29 cellular contexts compared by ENCODE assay signal in genomic region chr6:120031837-120032236, GRCh38.
DNase-seq lines count a peak whose midpoint lies in the region; ATAC-seq, FAIRE-seq and TF ChIP-seq lines count a peak whose summit lies in the region.
"Had no signal": no experiment of that assay in that cellular context is flagged by ENCODE, and none has a peak within 500 bp of the region (broad histone marks: within the 10 kb centered on the region; RNA-seq: fewer than 3 reads in every experiment).

No MANE protein-coding gene starts in this region.

- no peak overlapping the region for H2AFZ ChIP-seq in HepG2 (ENCODE audit: low read length)

- ATAC-seq in HepG2 = peak; percentile 94
- ATAC-seq in right lobe of liver = no peak
- ATAC-seq: A549; CD8-positive, alpha-beta T cell had no signal

- H3K4me3 ChIP-seq in HepG2 (replicated peaks in 1 of 3; ENCODE audit: insufficient read depth in 1 of 3, low read depth in 2 of 3, low read length in 3 of 3) (no peak overlapping the region), right lobe of liver (no peak overlapping the region)
- H3K4me3 ChIP-seq: A549; BLaER1; BLaER1 treated with 17β-estradiol and CSF1 and Interleukin-3, amounts not matched to agents 10 nM and 100 nM had no signal

- no peak overlapping the region for H3K9ac ChIP-seq in HepG2 (ENCODE audit: insufficient read depth, low read depth, low read length)
- H3K9ac ChIP-seq: BLaER1; BLaER1 treated with 17β-estradiol and CSF1 and Interleukin-3, amounts not matched to agents 10 nM and 100 nM had no signal

- H3K79me2 ChIP-seq in HepG2 (ENCODE audit: insufficient read depth, low read length) = no peaks in the 10 kb centered on the region

- intact Hi-C loops in HepG2 (cut with micrococcal nuclease; ENCODE audit: unreplicated experiment) = no loop called here
- intact Hi-C loops in right lobe of liver (cut with DNase I) = no loop called here

- H4K20me1 ChIP-seq in HepG2 (ENCODE audit: insufficient read depth, low read length) = no peaks in the 10 kb centered on the region
- H4K20me1 ChIP-seq: BLaER1; BLaER1 treated with 17β-estradiol and CSF1 and Interleukin-3, amounts not matched to agents 10 nM and 100 nM had no signal

- no peaks in the 10 kb centered on the region for H3K9me3 ChIP-seq in HepG2 (ENCODE audit: low read length)
- no peaks in the 10 kb centered on the region for H3K9me3 ChIP-seq in right lobe of liver
- H3K9me3 ChIP-seq: A549; BE2C; BLaER1; BLaER1 treated with 17β-estradiol and CSF1 and Interleukin-3, amounts not matched to agents 10 nM and 100 nM; Caco-2 had no signal

- POLR2A ChIA-PET in HepG2 (lab: Yijun Ruan, JAX) = interaction anchor here (1.8 kb wide), 1 partner anchor 27 kb away, joined by 4 read pairs; no protein-coding TSS in a partner anchor

- DNase-seq in HepG2 (ENCODE audit: low spot score) = peak; percentile 37
- DNase-seq in right lobe of liver = no peak
- DNase-seq: 8988T; ACHN; AML-193; BE2C; C1 segment of cervical spinal cord; Caco-2; Calu3; CD4-positive, alpha-beta memory T cell; CD4-positive, alpha-beta T cell; CD4-positive, CD25-positive, alpha-beta regulatory T cell; CD8-positive, alpha-beta memory T cell; CD8-positive, alpha-beta T cell; COR-L47; DMS 273 treated with DMSO at 0.1 percent for 48 hours; DMS153; DMS53; DMS79; DMS79 treated with DMSO at 0.1 percent for 48 hours; DND-41; EL had no signal

- H3K36me3 ChIP-seq in HepG2 (replicated peaks in 1 of 2; ENCODE audit: control insufficient read depth in 1 of 2, insufficient read depth in 2 of 2, low read length in 2 of 2) (no peaks in the 10 kb centered on the region), right lobe of liver (no peaks in the 10 kb centered on the region)
- H3K36me3 ChIP-seq: BE2C; BLaER1; BLaER1 treated with 17β-estradiol and CSF1 and Interleukin-3, amounts not matched to agents 10 nM and 100 nM had no signal

- FAIRE-seq in HepG2 (lab: Jason Lieb, UNC) = peak; percentile 56
- FAIRE-seq: A204.1, A549, D721Med had no signal

- H3K27me3 ChIP-seq in HepG2 (ENCODE audit: control insufficient read depth in 1 of 2, insufficient read depth in 2 of 2, low read length in 2 of 2) = no peaks in the 10 kb centered on the region
- H3K27me3 ChIP-seq in right lobe of liver = no peaks in the 10 kb centered on the region
- H3K27me3 ChIP-seq: BE2C; BLaER1; BLaER1 treated with 17β-estradiol and CSF1 and Interleukin-3, amounts not matched to agents 10 nM and 100 nM had no signal

- in situ Hi-C loops in HepG2 (cut with HindIII; ENCODE audit: extremely low pct_ligation_motif_present, low pct_unique_long_range_greater_than_20kb) = no loop called here

- peak overlapping the region; percentile 22 for H3K27ac ChIP-seq in HepG2 (ENCODE audit: extremely low read length, insufficient read depth, low read length)
- no peak overlapping the region for H3K27ac ChIP-seq in right lobe of liver
- H3K27ac ChIP-seq: 22Rv1; A549; BLaER1; BLaER1 treated with 17β-estradiol and CSF1 and Interleukin-3, amounts not matched to agents 10 nM and 100 nM; C4-2B had no signal

- TF ChIP-seq POLR2A in HepG2 (IDR thresholded peaks at IDR 0.05; ENCODE audit: insufficient read depth in 1 of 2, low read depth in 2 of 2, low read length in 2 of 2) = no peak
- TF ChIP-seq POLR2A in right lobe of liver (IDR thresholded peaks at IDR 0.05) = no peak

- H3K4me1 ChIP-seq in HepG2 (ENCODE audit: insufficient read depth, low read length) = peaks cover 7% of the 10 kb centered on the region; the same call in 1 of the 2 replicates
- no peaks in the 10 kb centered on the region for H3K4me1 ChIP-seq in right lobe of liver
- H3K4me1 ChIP-seq: A549; BE2C; BLaER1; BLaER1 treated with 17β-estradiol and CSF1 and Interleukin-3, amounts not matched to agents 10 nM and 100 nM; Caco-2 had no signal

- CTCF ChIA-PET in HepG2 (lab: Yijun Ruan, JAX; ENCODE audit: low intra/inter-chr PET ratio, low total read pairs) = no interaction called here

- no peak overlapping the region for H3K4me2 ChIP-seq in HepG2 (ENCODE audit: low read depth, low read length)
- H3K4me2 ChIP-seq: A549; BLaER1; BLaER1 treated with 17β-estradiol and CSF1 and Interleukin-3, amounts not matched to agents 10 nM and 100 nM had no signal

- WGBS in HepG2 (ENCODE audit: low lambda C conversion rate) = 56% methylated on average over 2 of the region's 2 CpGs
- WGBS in right lobe of liver (ENCODE audit: insufficient coverage, low coverage, low lambda C conversion rate, missing lambda C conversion rate) = 15% methylated on average over 2 of the region's 2 CpGs

- no peak for TF ChIP-seq CTCF in HepG2 (CRISPR knock-in tag; IDR thresholded peaks at IDR 0.05)
- no peak for TF ChIP-seq CTCF in right lobe of liver (IDR thresholded peaks at IDR 0.05)

- TF ChIP-seq EP300 in HepG2 (IDR thresholded peaks at IDR 0.05; ENCODE audit: low read depth in 2 of 2, low read length in 2 of 2) (no peak), HepG2 (CRISPR knock-in tag; IDR thresholded peaks at IDR 0.05; ENCODE audit: borderline replicate concordance) (no peak)

- no peak for TF ChIP-seq RAD21 in HepG2 (CRISPR knock-in tag; IDR thresholded peaks at IDR 0.05)

- no TSS peak for BruUV-seq in HepG2 (replicated peaks; lab: Mats Ljungman, UMichigan)

TF ChIP-seq in HepG2, 621 proteins besides CTCF, POLR2A, EP300 and RAD21 (continues in another document):
- no peak for TF ChIP-seq ZNF329 (CRISPR knock-in tag; IDR thresholded peaks at IDR 0.05; ENCODE audit: low read depth)
- no peak for TF ChIP-seq GATA4 (IDR thresholded peaks at IDR 0.05; ENCODE audit: borderline replicate concordance, low read depth)
- no peak for TF ChIP-seq CBFB (CRISPR knock-in tag; IDR thresholded peaks at IDR 0.05)
- TF ChIP-seq ZNF460 (CRISPR knock-in tag; IDR thresholded peaks at IDR 0.05; ENCODE audit: borderline replicate concordance) = no peak
- no peak for TF ChIP-seq E2F2 (CRISPR knock-in tag; IDR thresholded peaks at IDR 0.05; ENCODE audit: borderline replicate concordance)
- no peak for TF ChIP-seq ZBTB21 (CRISPR knock-in tag; IDR thresholded peaks at IDR 0.05)
- TF ChIP-seq TCF12 (IDR thresholded peaks at IDR 0.05) = no peak
- TF ChIP-seq TCF12 (CRISPR knock-in tag; IDR thresholded peaks at IDR 0.05) = no peak
- TF ChIP-seq ZNF646 (CRISPR knock-in tag; IDR thresholded peaks at IDR 0.05) = no peak
- no peak for TF ChIP-seq NONO (IDR thresholded peaks at IDR 0.05)
- no peak for TF ChIP-seq NONO (CRISPR knock-in tag; conservative IDR thresholded peaks at IDR 0.05)
- TF ChIP-seq WIZ (CRISPR knock-in tag; IDR thresholded peaks at IDR 0.05) = no peak
- no peak for TF ChIP-seq EHMT2 (IDR thresholded peaks at IDR 0.05; ENCODE audit: borderline replicate concordance, low read depth, low read length)
- no peak for TF ChIP-seq HES4 (CRISPR knock-in tag; IDR thresholded peaks at IDR 0.05; ENCODE audit: borderline replicate concordance)
- TF ChIP-seq ZNF331 (CRISPR knock-in tag; IDR thresholded peaks at IDR 0.05) = 0 out of 2 replicates have a peak, but pooled peaks have one; percentile 14
